23 cellular contexts compared by ENCODE assay signal in genomic region chr7:2145835-2146580, GRCh38.
"Had no signal": no experiment of that assay in that cellular context is flagged by ENCODE, and none has a peak within 500 bp of the region (broad histone marks: within the 10 kb centered on the region; RNA-seq: fewer than 3 reads in every experiment).

No MANE protein-coding gene starts in this region.

- H3K4me1 Mint-ChIP-seq: activated B cell treated with CpG ODN at 0.5 μM for 24 hours; activated CD4-positive, alpha-beta T cell treated with anti-CD3 and anti-CD28 coated beads, Interleukin-2, amount 10 ng/mL, durations not matched to agents 24 days and 14 days; activated naive CD4-positive, alpha-beta T cell treated with anti-CD3 and anti-CD28 coated beads, Interleukin-2, amount 10 ng/mL, durations not matched to agents 7 days and 5 days; activated naive CD8-positive, alpha-beta T cell treated with anti-CD3 and anti-CD28 coated beads for 36 hours; T-helper 17 cell had no signal

- H3K27me3 Mint-ChIP-seq: activated B cell treated with CpG ODN at 0.5 μM for 24 hours; activated CD4-positive, alpha-beta T cell treated with anti-CD3 and anti-CD28 coated beads, Interleukin-2, amount 10 ng/mL, durations not matched to agents 24 days and 14 days; activated naive CD4-positive, alpha-beta T cell treated with anti-CD3 and anti-CD28 coated beads, Interleukin-2, amount 10 ng/mL, durations not matched to agents 7 days and 5 days; activated naive CD8-positive, alpha-beta T cell treated with anti-CD3 and anti-CD28 coated beads for 36 hours; T-helper 17 cell had no signal

- ATAC-seq: activated T-cell treated with anti-CD3 and anti-CD28 coated beads, Interleukin-2, amount 50 U/mL, for 4 hours; T-helper 17 cell had no signal

- DNase-seq: activated B cell treated with CpG ODN at 0.5 μM for 24 hours; activated CD4-positive, alpha-beta T cell treated with anti-CD3 and anti-CD28 coated beads for 1 hour; activated CD4-positive, alpha-beta T cell treated with anti-CD3 and anti-CD28 coated beads, Interleukin-2, amount 10 ng/mL, durations not matched to agents 24 days and 14 days; activated CD4-positive, alpha-beta T cell treated with anti-CD3 and anti-CD28 coated beads, Interleukin-2, amount 50 U/mL, for 48 hours; activated CD8-positive, alpha-beta memory T cell treated with anti-CD3 and anti-CD28 coated beads for 24 hours; activated gamma-delta T cell; activated naive CD4-positive, alpha-beta T cell treated with anti-CD3 and anti-CD28 coated beads, Interleukin-2, amount 10 ng/mL, durations not matched to agents 7 days and 5 days; activated naive CD8-positive, alpha-beta T cell treated with anti-CD3 and anti-CD28 coated beads for 36 hours; activated T-cell treated with anti-CD3 and anti-CD28 coated beads, Interleukin-2, amount 50 U/mL, for 4 hours; aorta; central memory CD4-positive, alpha-beta T cell; MG63; NCI-H1105; NCI-H146; NCI-H187 treated with DMSO at 0.1 percent for 48 hours; NCI-H2081 treated with DMSO at 0.1 percent for 48 hours; NCI-H446; NCI-H524; Peyer's patch; SIG-M5; T-helper 17 cell; T-helper 9 cell had no signal

- H3K36me3 Mint-ChIP-seq: activated naive CD8-positive, alpha-beta T cell treated with anti-CD3 and anti-CD28 coated beads for 36 hours had no signal

- H3K27ac Mint-ChIP-seq: activated B cell treated with CpG ODN at 0.5 μM for 24 hours; activated CD4-positive, alpha-beta T cell treated with anti-CD3 and anti-CD28 coated beads, Interleukin-2, amount 10 ng/mL, durations not matched to agents 24 days and 14 days; activated naive CD4-positive, alpha-beta T cell treated with anti-CD3 and anti-CD28 coated beads, Interleukin-2, amount 10 ng/mL, durations not matched to agents 7 days and 5 days; activated naive CD8-positive, alpha-beta T cell treated with anti-CD3 and anti-CD28 coated beads for 36 hours; T-helper 17 cell had no signal

- H3K36me3 ChIP-seq: breast epithelium had no signal

- H3K4me3 Mint-ChIP-seq: activated B cell treated with CpG ODN at 0.5 μM for 24 hours; activated CD4-positive, alpha-beta T cell treated with anti-CD3 and anti-CD28 coated beads, Interleukin-2, amount 10 ng/mL, durations not matched to agents 24 days and 14 days; activated naive CD4-positive, alpha-beta T cell treated with anti-CD3 and anti-CD28 coated beads, Interleukin-2, amount 10 ng/mL, durations not matched to agents 7 days and 5 days; activated naive CD8-positive, alpha-beta T cell treated with anti-CD3 and anti-CD28 coated beads for 36 hours; activated T-cell treated with anti-CD3 and anti-CD28 coated beads, Interleukin-2, amount 50 U/mL, for 4 hours; T-helper 17 cell had no signal

- H3K9me3 Mint-ChIP-seq: activated B cell treated with CpG ODN at 0.5 μM for 24 hours; activated CD4-positive, alpha-beta T cell treated with anti-CD3 and anti-CD28 coated beads, Interleukin-2, amount 10 ng/mL, durations not matched to agents 24 days and 14 days; activated naive CD4-positive, alpha-beta T cell treated with anti-CD3 and anti-CD28 coated beads, Interleukin-2, amount 10 ng/mL, durations not matched to agents 7 days and 5 days; activated naive CD8-positive, alpha-beta T cell treated with anti-CD3 and anti-CD28 coated beads for 36 hours; activated T-cell treated with anti-CD3 and anti-CD28 coated beads, Interleukin-2, amount 50 U/mL, for 4 hours had no signal

- H3K27me3 ChIP-seq: breast epithelium, MG63, Peyer's patch had no signal

- H3K9me3 ChIP-seq: breast epithelium, MG63, Peyer's patch had no signal

- H3K4me1 ChIP-seq: breast epithelium, Peyer's patch had no signal

- H3K4me3 ChIP-seq: breast epithelium, MG63, Peyer's patch had no signal

- H3K27ac ChIP-seq: breast epithelium, Peyer's patch had no signal
